ENCODE assay signal across 20 cellular contexts in the genomic region with DNA sequence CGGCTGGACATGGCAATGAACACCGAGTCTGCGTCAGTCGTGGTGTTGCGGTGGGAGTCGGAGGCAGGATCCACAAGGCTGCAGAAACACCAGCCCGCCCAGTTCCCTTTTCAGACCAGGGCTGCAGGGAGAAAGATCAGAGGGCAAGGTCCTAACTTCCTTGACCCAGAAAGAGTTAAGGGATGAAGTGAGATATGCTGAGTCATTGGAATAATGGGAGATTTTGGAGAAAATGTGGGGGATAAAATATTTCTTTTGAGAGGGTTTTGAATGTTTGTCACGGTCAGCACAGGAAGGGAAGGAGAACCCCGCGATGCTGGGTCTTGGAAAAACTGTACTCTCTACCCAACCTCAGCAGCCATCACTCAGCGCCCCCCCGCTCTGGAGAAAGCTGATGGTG.
DNase-seq lines count a peak whose midpoint lies in the region; ATAC-seq, FAIRE-seq and TF ChIP-seq lines count a peak whose summit lies in the region.
"Had no signal": no experiment of that assay in that cellular context is flagged by ENCODE, and none has a peak within 500 bp of the region (broad histone marks: within the 10 kb centered on the region; RNA-seq: fewer than 3 reads in every experiment).

No MANE protein-coding gene starts in this region.

- no peaks in the 10 kb centered on the region for H3K79me2 ChIP-seq in H1 (ENCODE audit: control insufficient read depth in 1 of 2, insufficient read depth in 2 of 2, low read length in 2 of 2)

- no peak overlapping the region for H2AK9ac ChIP-seq in IMR-90 (replicated peaks; ENCODE audit: low read depth, low read length, poor library complexity)

- dilution Hi-C loops in IMR-90 (cut with HindIII; ENCODE audit: low sequenced_read_pairs, unreplicated experiment): no loop called here

- H3K27me3 ChIP-seq in IMR-90 (ENCODE audit: control insufficient read depth, insufficient read depth, low read length) (no peaks in the 10 kb centered on the region), H1 (replicated peaks in 1 of 4; ENCODE audit: control insufficient read depth in 3 of 4, extremely low read depth in 1 of 4, insufficient read depth in 3 of 4, low read length in 3 of 4) (no peaks in the 10 kb centered on the region), neuronal stem cell (ENCODE audit: control insufficient read depth in 3 of 3, insufficient read depth in 3 of 3, low read depth in 1 of 3, low read length in 3 of 3) (no peaks in the 10 kb centered on the region), right cardiac atrium (ENCODE audit: control insufficient read depth, insufficient read depth) (no peaks in the 10 kb centered on the region)
- H3K27me3 ChIP-seq: BE2C had no signal

- no peak for FAIRE-seq in H1 (lab: Jason Lieb, UNC)
- FAIRE-seq: G401.6, GM12891 had no signal

- H3K56ac ChIP-seq in IMR-90 (ENCODE audit: extremely low read depth, insufficient read depth, low read length) (no peak overlapping the region), H1 (replicated peaks; ENCODE audit: insufficient read length, low read depth, low read length) (no peak overlapping the region)

- H3K36me3 ChIP-seq in IMR-90 (ENCODE audit: control insufficient read depth, insufficient read depth, low read length) (no peaks in the 10 kb centered on the region), H1 (ENCODE audit: control insufficient read depth in 2 of 4, insufficient read depth in 4 of 4, low read length in 3 of 4) (no peaks in the 10 kb centered on the region), neuronal stem cell (replicated peaks in 1 of 2; ENCODE audit: control insufficient read depth in 2 of 2, insufficient read depth in 2 of 2, low read length in 2 of 2) (no peaks in the 10 kb centered on the region)
- H3K36me3 ChIP-seq: BE2C had no signal

- H3K18ac ChIP-seq in IMR-90 (ENCODE audit: low read depth, low read length) (no peak overlapping the region), H1 (ENCODE audit: extremely low read depth, low read length) (no peak overlapping the region; the same call in 1 of the 2 replicates), neuronal stem cell (ENCODE audit: low read length) (peak overlapping the region; percentile 33)

- TF ChIP-seq EP300 in H1 (IDR thresholded peaks at IDR 0.05; ENCODE audit: borderline replicate concordance in 1 of 2, low read depth in 2 of 2, low read length in 2 of 2): no peak

- TF ChIP-seq CTCF in IMR-90 (conservative IDR thresholded peaks at IDR 0.05; ENCODE audit: low read depth, low read length) (no peak), H1 (IDR thresholded peaks at IDR 0.05; ENCODE audit: control extremely low read depth in 1 of 3, insufficient read depth in 1 of 3, low read depth in 1 of 3, low read length in 3 of 3) (no peak)

- in situ Hi-C loops in IMR-90 (cut with MboI; ENCODE audit: low sequenced_read_pairs): no loop called here

- H3K4ac ChIP-seq in IMR-90 (ENCODE audit: low read depth, low read length) (no peak overlapping the region), H1 (replicated peaks; ENCODE audit: insufficient read length, low read depth, low read length) (no peak overlapping the region), neuronal stem cell (ENCODE audit: low read length) (no peak overlapping the region)

- H4K20me1 ChIP-seq in IMR-90 (ENCODE audit: insufficient read depth, low read length) (no peaks in the 10 kb centered on the region), H1 (replicated peaks in 1 of 2; ENCODE audit: control insufficient read depth in 1 of 2, insufficient read depth in 2 of 2, low read length in 2 of 2) (no peaks in the 10 kb centered on the region)

- H4K8ac ChIP-seq in IMR-90 (ENCODE audit: low read depth in 2 of 2, low read length in 2 of 2) (no peak overlapping the region), H1 (ENCODE audit: extremely low read depth, insufficient read depth, low read length) (no peak overlapping the region), neuronal stem cell (ENCODE audit: low read depth, low read length) (no peak overlapping the region)

- 69 to 80% methylated on average over 1 to 4 of the region's 12 CpGs for WGBS in IMR-90 (ENCODE audit: extremely low coverage in 2 of 2, insufficient read length in 1 of 2), 2 experiments
- WGBS in H1 (ENCODE audit: extremely low coverage in 1 of 2, insufficient coverage in 1 of 2, insufficient read length in 1 of 2, insufficient replicate concordance in 2 of 2, low coverage in 1 of 2, low lambda C conversion rate in 2 of 2, missing lambda C conversion rate in 1 of 2), 2 experiments: 96 to 100% methylated on average over 1 to 12 of the region's 12 CpGs
- WGBS in neuronal stem cell (ENCODE audit: extremely low coverage in 2 of 2, insufficient read length in 2 of 2, insufficient replicate concordance in 1 of 2), 2 donors: 100% methylated on average over 1 of the region's 12 CpGs; no CpG with 5 or more reads in 1 of the 2 donors
- 85% methylated on average over 12 of the region's 12 CpGs for WGBS in right cardiac atrium

- H2BK120ac ChIP-seq in IMR-90 (ENCODE audit: low read depth, low read length) (no peak overlapping the region), H1 (replicated peaks; ENCODE audit: low read depth, low read length) (no peak overlapping the region), neuronal stem cell (ENCODE audit: low read depth, low read length) (no peak overlapping the region)

- H3K9me3 ChIP-seq in IMR-90 (ENCODE audit: control insufficient read depth, insufficient read depth, low read length): peaks cover 21% of the 10 kb centered on the region
- H3K9me3 ChIP-seq in H1 (ENCODE audit: insufficient read depth in 2 of 2, low read depth in 1 of 2, low read length in 1 of 2): no peaks in the 10 kb centered on the region
- H3K9me3 ChIP-seq in neuronal stem cell (replicated peaks in 1 of 2; ENCODE audit: control insufficient read depth in 2 of 2, insufficient read depth in 1 of 2, low read depth in 1 of 2, low read length in 2 of 2): no peaks in the 10 kb centered on the region
- peaks cover 1% of the 10 kb centered on the region for H3K9me3 ChIP-seq in right cardiac atrium (ENCODE audit: control insufficient read depth, low read length)
- H3K9me3 ChIP-seq: BE2C had no signal

- H2BK20ac ChIP-seq in IMR-90 (ENCODE audit: low read depth, low read length) (no peak overlapping the region), H1 (ENCODE audit: low read length) (no peak overlapping the region)

- no peaks in the 10 kb centered on the region for H3K9me1 ChIP-seq in IMR-90 (ENCODE audit: insufficient read depth, low read length)

- H3K14ac ChIP-seq in IMR-90 (replicated peaks; ENCODE audit: low read depth, low read length) (no peak overlapping the region), H1 (ENCODE audit: insufficient read length) (no peak overlapping the region), neuronal stem cell (ENCODE audit: low read length) (peak overlapping the region; percentile 78)

- no peak overlapping the region for H2AFZ ChIP-seq in IMR-90 (replicated peaks; ENCODE audit: low read length, poor library complexity)
- H2AFZ ChIP-seq in H1 (ENCODE audit: low read length): peak overlapping the region; percentile 57; the same call in 1 of the 2 replicates
- H2AFZ ChIP-seq in neuronal stem cell (ENCODE audit: low read length): no peak overlapping the region

- peak overlapping the region; percentile 43; the same call in 1 of the 2 replicates for H2BK12ac ChIP-seq in H1 (ENCODE audit: low read depth, low read length)
- H2BK12ac ChIP-seq in neuronal stem cell (ENCODE audit: low read length): no peak overlapping the region

- CTCF ChIA-PET in IMR-90 (lab: Yijun Ruan, JAX): no interaction called here
- CTCF ChIA-PET in H1 (lab: Charles Lee; ENCODE audit: partially characterized antibody): interaction anchor here (0.6 to 1.1 kb wide), 3 partner anchors 342 to 711 kb away, joined by 3 to 4 read pairs (median 3); no protein-coding TSS in a partner anchor

- H2BK15ac ChIP-seq in IMR-90 (ENCODE audit: low read depth, low read length) (no peak overlapping the region), H1 (ENCODE audit: low read length) (no peak overlapping the region; the same call in 1 of the 2 replicates), neuronal stem cell (ENCODE audit: low read length) (no peak overlapping the region)

- H4K91ac ChIP-seq in IMR-90 (ENCODE audit: insufficient read depth, low read depth, low read length) (no peak overlapping the region), H1 (replicated peaks; ENCODE audit: insufficient read length, low read length) (no peak overlapping the region), neuronal stem cell (ENCODE audit: low read depth, low read length, poor library complexity) (no peak overlapping the region)

- BruUV-seq in IMR-90 (replicated peaks; lab: Mats Ljungman, UMichigan): no TSS peak

- H3K79me1 ChIP-seq in IMR-90 (ENCODE audit: low read depth in 1 of 2, low read length in 2 of 2) (no peaks in the 10 kb centered on the region), H1 (ENCODE audit: low read depth, low read length) (no peaks in the 10 kb centered on the region), neuronal stem cell (ENCODE audit: low read depth, low read length) (no peaks in the 10 kb centered on the region)

- POLR2A ChIA-PET in IMR-90 (lab: Charles Lee; ENCODE audit: unreplicated experiment): no interaction called here
- POLR2A ChIA-PET in H1 (lab: Charles Lee; ENCODE audit: partially characterized antibody): no interaction called here

- H3K23me2 ChIP-seq in H1 (ENCODE audit: low read depth, low read length): no peaks in the 10 kb centered on the region

- H3K23ac ChIP-seq in IMR-90 (ENCODE audit: low read depth, low read length) (no peak overlapping the region), H1 (ENCODE audit: insufficient read length) (no peak overlapping the region), neuronal stem cell (ENCODE audit: low read depth, low read length, poor library complexity) (no peak overlapping the region)

- H3K4me2 ChIP-seq in IMR-90 (ENCODE audit: low read depth, low read length): no peak overlapping the region
- H3K4me2 ChIP-seq in H1 (ENCODE audit: insufficient read depth in 1 of 2, low read depth in 2 of 2, low read length in 2 of 2): no peak overlapping the region
- no peak overlapping the region for H3K4me2 ChIP-seq in neuronal stem cell (ENCODE audit: insufficient read depth, low read length, poor library complexity, severe bottlenecking)

- H4K5ac ChIP-seq in IMR-90 (ENCODE audit: low read depth, low read length) (no peak overlapping the region), H1 (ENCODE audit: insufficient read length, low read depth, low read length) (no peak overlapping the region)

- TF ChIP-seq RAD21 in IMR-90 (IDR thresholded peaks at IDR 0.05; ENCODE audit: low read length) (no peak), H1 (IDR thresholded peaks at IDR 0.05 in 1 of 2, conservative IDR thresholded peaks at IDR 0.05 in 1 of 2; ENCODE audit: low read depth in 2 of 2, low read length in 2 of 2) (peak in 1 of 2 experiments; percentile 46; a peak in 1 of 4 replicates)

- DNase-seq in Daoy (ENCODE audit: low read depth) (peak; percentile 39), IMR-90 (no peak), H1 (ENCODE audit: low read depth in 1 of 2, low spot score in 2 of 2) (no peak), neuronal stem cell (ENCODE audit: low spot score) (no peak), SW480 (ENCODE audit: low spot score) (no peak), right cardiac atrium (no peak)
- DNase-seq: ACHN; BE2C; C1 segment of cervical spinal cord; CD4-positive, CD25-positive, alpha-beta regulatory T cell; CD8-positive, alpha-beta memory T cell; COR-L47; DMS 273 treated with DMSO at 0.1 percent for 48 hours; DMS53; DND-41; HCEC 1CT had no signal

- H3K4me1 ChIP-seq in IMR-90 (ENCODE audit: control insufficient read depth, insufficient read depth, low read length) (no peaks in the 10 kb centered on the region), H1 (replicated peaks in 1 of 4; ENCODE audit: control insufficient read depth in 3 of 4, insufficient read depth in 4 of 4, low read length in 3 of 4) (no peaks in the 10 kb centered on the region), neuronal stem cell (ENCODE audit: control insufficient read depth in 2 of 2, insufficient read depth in 1 of 2, low read depth in 1 of 2, low read length in 2 of 2) (no peaks in the 10 kb centered on the region), right cardiac atrium (ENCODE audit: control insufficient read depth, insufficient read depth, low read length) (no peaks in the 10 kb centered on the region)
- H3K4me1 ChIP-seq: BE2C had no signal

- intact Hi-C loops in IMR-90 (cut with micrococcal nuclease): no loop called here
- intact Hi-C loops in right cardiac atrium (cut with DNase I): no loop called here

- no peak overlapping the region for H3K27ac ChIP-seq in IMR-90 (ENCODE audit: insufficient read depth, low read length)
- no peak overlapping the region for H3K27ac ChIP-seq in H1 (ENCODE audit: low read depth, low read length)
- no peak overlapping the region for H3K27ac ChIP-seq in neuronal stem cell (replicated peaks; ENCODE audit: low read length)
- no peak overlapping the region for H3K27ac ChIP-seq in right cardiac atrium (ENCODE audit: low read length)

- H2AK5ac ChIP-seq in IMR-90 (ENCODE audit: low read depth, low read length): no peak overlapping the region
- no peak overlapping the region for H2AK5ac ChIP-seq in H1 (ENCODE audit: low read depth, low read length)
- no peak overlapping the region for H2AK5ac ChIP-seq in neuronal stem cell (ENCODE audit: low read depth, low read length)

- no peak overlapping the region for H3K9ac ChIP-seq in IMR-90 (ENCODE audit: low read depth, low read length)
- no peak overlapping the region for H3K9ac ChIP-seq in H1 (replicated peaks in 1 of 4; ENCODE audit: extremely low read depth in 1 of 4, low read depth in 3 of 4, low read length in 3 of 4)
- no peak overlapping the region for H3K9ac ChIP-seq in neuronal stem cell (ENCODE audit: low read depth, low read length, poor library complexity)

- ATAC-seq in IMR-90 (ENCODE audit: low read depth) (no peak), HG03521 (IDR thresholded peaks at IDR 0.05; ENCODE audit: unreplicated experiment) (no peak), right cardiac atrium (no peak), HG02885 (IDR thresholded peaks at IDR 0.05; ENCODE audit: poor library complexity, unreplicated experiment) (no peak)

- H2BK5ac ChIP-seq in IMR-90 (ENCODE audit: low read depth, low read length, poor library complexity, severe bottlenecking) (no peak overlapping the region), H1 (ENCODE audit: low read depth, low read length) (no peak overlapping the region), neuronal stem cell (ENCODE audit: low read length) (no peak overlapping the region)

- H3K4me3 ChIP-seq in IMR-90 (ENCODE audit: insufficient read depth, low read depth, low read length) (no peak overlapping the region), H1 (ENCODE audit: extremely low read depth in 1 of 4, insufficient read depth in 2 of 4, low read depth in 3 of 4, low read length in 4 of 4) (no peak overlapping the region), neuronal stem cell (ENCODE audit: low read length in 2 of 2) (no peak overlapping the region), right cardiac atrium (ENCODE audit: low read length) (no peak overlapping the region)

- TF ChIP-seq POLR2A in IMR-90 (IDR thresholded peaks at IDR 0.05; ENCODE audit: low read depth, low read length) (no peak), H1 (IDR thresholded peaks at IDR 0.05; ENCODE audit: control extremely low read depth in 1 of 2, low read depth in 2 of 2, low read length in 2 of 2) (no peak)
